24 cellular contexts compared by ENCODE assay signal in the genomic region with DNA sequence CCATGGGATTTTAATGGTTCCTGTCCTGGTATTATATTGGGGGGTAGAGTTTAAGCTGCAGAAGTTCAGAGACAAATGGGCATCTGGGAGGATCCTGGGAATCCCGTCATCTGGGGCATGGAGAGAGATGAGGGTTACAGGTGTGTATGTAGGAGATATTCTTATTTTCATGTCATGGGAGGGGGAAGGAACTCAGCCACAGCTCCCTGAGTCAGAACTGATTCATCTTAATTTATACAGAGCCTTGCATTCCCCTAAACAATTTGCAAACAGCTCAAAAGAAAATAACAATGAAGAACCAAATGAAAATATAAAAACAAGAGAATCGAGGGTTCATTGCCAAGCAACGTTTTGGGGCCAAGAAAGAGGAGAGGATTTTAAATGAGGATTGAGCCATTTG.
"Had no signal": no experiment of that assay in that cellular context is flagged by ENCODE, and none has a peak within 500 bp of the region (broad histone marks: within the 10 kb centered on the region; RNA-seq: fewer than 3 reads in every experiment).

No MANE protein-coding gene starts in this region.

- DNase-seq: activated CD4-positive, alpha-beta T cell treated with anti-CD3 and anti-CD28 coated beads for 4 hours; activated CD4-positive, alpha-beta T cell treated with anti-CD3 and anti-CD28 coated beads, Interleukin-2, amount 50 U/mL, for 4 hours; activated effector memory CD4-positive, alpha-beta T cell treated with Interleukin-2 at 50 U/mL for 16 hours; activated naive CD4-positive, alpha-beta T cell treated with Interleukin-2 at 50 U/mL for 16 hours; activated T-cell treated with anti-CD3 and anti-CD28 coated beads for 4 hours; activated T-cell treated with anti-CD3 and anti-CD28 coated beads, Interleukin-2, amount 50 U/mL, for 72 hours; anterior cingulate cortex; body of pancreas; cortex of kidney; effector memory CD8-positive, alpha-beta T cell; foreskin melanocyte; heart right ventricle; left ventricle myocardium inferior; ovary; right lobe of liver; stimulated activated CD4-positive, alpha-beta T cell treated with anti-CD3 and anti-CD28 coated beads, Interleukin-2, amount 100 ng/mL, for 48 hours; stimulated activated naive CD4-positive, alpha-beta T cell treated with Interleukin-2 at 50 U/mL for 16 hours; T-helper 1 cell; testis; transverse colon had no signal

- H3K4me3 ChIP-seq: body of pancreas, heart right ventricle, left ventricle myocardium inferior, lung, ovary, right lobe of liver, testis, transverse colon had no signal

- H3K27ac Mint-ChIP-seq: activated naive CD8-positive, alpha-beta T cell; activated T-cell treated with anti-CD3 and anti-CD28 coated beads, Interleukin-2, amount 50 U/mL, for 72 hours; progenitor cell of endocrine pancreas; T-helper 2 cell treated with Interferon-gamma antibody and Interleukin-4, amounts not matched to agents 5 μg/mL and 100 μg/mL, for 36 hours had no signal

- H3K9me3 ChIP-seq: body of pancreas, heart right ventricle, left ventricle myocardium inferior, ovary, right lobe of liver, testis, transverse colon had no signal

- H3K36me3 ChIP-seq: heart right ventricle, left ventricle myocardium inferior, ovary, right lobe of liver, transverse colon had no signal

- H3K4me1 ChIP-seq: body of pancreas, heart right ventricle, left ventricle myocardium inferior, right lobe of liver, testis, transverse colon had no signal

- H3K36me3 Mint-ChIP-seq: activated naive CD8-positive, alpha-beta T cell had no signal

- H3K27me3 ChIP-seq: body of pancreas, ovary, right lobe of liver, testis, transverse colon had no signal

- H3K27ac ChIP-seq: body of pancreas, heart right ventricle, left ventricle myocardium inferior, ovary, right lobe of liver, testis, transverse colon had no signal

- H3K4me3 Mint-ChIP-seq: activated naive CD8-positive, alpha-beta T cell; activated T-cell treated with anti-CD3 and anti-CD28 coated beads, Interleukin-2, amount 50 U/mL, for 72 hours; T-helper 2 cell treated with Interferon-gamma antibody and Interleukin-4, amounts not matched to agents 5 μg/mL and 100 μg/mL, for 36 hours had no signal

- H3K9me3 Mint-ChIP-seq: activated T-cell treated with anti-CD3 and anti-CD28 coated beads, Interleukin-2, amount 50 U/mL, for 72 hours; effector memory CD8-positive, alpha-beta T cell; T-helper 2 cell treated with Interferon-gamma antibody and Interleukin-4, amounts not matched to agents 5 μg/mL and 100 μg/mL, for 36 hours had no signal
